In genomic region chr1:65119-65518, GRCh38 we compare ENCODE assay signal across 6 cellular contexts. TPM values are rescaled to one million over a fixed set of nuclear protein-coding genes. Genes with fewer than 3 reads are reported as not detected.
"Had no signal": no experiment of that assay in that cellular context is flagged by ENCODE, and none has a peak within 500 bp of the region (broad histone marks: within the 10 kb centered on the region; RNA-seq: fewer than 3 reads in every experiment).

Gene OR4F5, plus strand, starts transcription at chr1:65419.

RNA-seq across cellular contexts. Expression of gene OR4F5, which starts in this region (rescaled TPM):
- total RNA-seq: HepG2, HT-29, HT1080, IMR-90, K562 had no signal
- polyA plus RNA-seq: HepG2, IgD-negative memory B cell, IMR-90 had no signal
